ENCODE assay signal across 20 cellular contexts in the genomic region with DNA sequence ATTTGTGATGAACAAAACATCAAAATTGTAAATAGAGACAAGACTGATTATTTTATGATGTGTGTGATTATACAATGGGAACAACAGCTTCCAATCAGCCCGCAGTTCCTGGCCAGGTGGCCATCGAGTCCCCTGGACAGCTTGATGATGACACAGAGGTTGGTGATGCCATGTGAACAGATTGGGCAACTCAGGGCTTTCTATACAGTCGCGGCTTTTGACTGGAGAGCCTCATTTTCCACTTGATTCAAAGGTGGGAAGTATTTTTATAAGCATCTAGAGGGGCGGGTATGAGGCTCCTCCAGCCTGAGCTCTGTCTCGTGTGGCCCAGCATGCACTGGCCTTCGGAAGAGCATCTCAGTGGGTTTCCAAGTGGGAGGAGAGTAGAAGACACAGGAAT.
"Had no signal": no experiment of that assay in that cellular context is flagged by ENCODE, and none has a peak within 500 bp of the region (broad histone marks: within the 10 kb centered on the region; RNA-seq: fewer than 3 reads in every experiment).

No MANE protein-coding gene starts in this region.

- H3K4me3 ChIP-seq: coronary artery, gastroesophageal sphincter, tibial artery had no signal

- H3K36me3 ChIP-seq: gastroesophageal sphincter, tibial artery had no signal

- H3K27me3 Mint-ChIP-seq: activated naive CD8-positive, alpha-beta T cell treated with anti-CD3 and anti-CD28 coated beads, Interleukin-2, amount 10 ng/mL, durations not matched to agents 7 days and 5 days; activated T-cell treated with anti-CD3 and anti-CD28 coated beads, Interleukin-2, amount 50 U/mL, for 24 hours; activated T-helper 17 cell treated with anti-CD3 and anti-CD28 coated beads, Interleukin-2, amount 50 U/mL, for 72 hours; stimulated activated naive CD8-positive, alpha-beta T cell treated with anti-CD3 and anti-CD28 coated beads, Interleukin-15, amount 100 ng/mL, for 72 hours had no signal

- ATAC-seq: activated T-helper 17 cell treated with anti-CD3 and anti-CD28 coated beads, Interleukin-2, amount 50 U/mL, for 72 hours; gastroesophageal sphincter; sciatic nerve; stimulated activated effector memory CD8-positive, alpha-beta T cell treated with anti-CD3 and anti-CD28 coated beads, Interleukin-12 subunit alpha, Interleukin-12 subunit beta, amount 100 ng/mL, for 72 hours; stimulated activated naive CD8-positive, alpha-beta T cell treated with anti-CD3 and anti-CD28 coated beads, Interleukin-15, amount 100 ng/mL, for 72 hours had no signal

- H3K9me3 Mint-ChIP-seq: activated naive CD8-positive, alpha-beta T cell treated with anti-CD3 and anti-CD28 coated beads, Interleukin-2, amount 10 ng/mL, durations not matched to agents 7 days and 5 days; activated T-cell treated with anti-CD3 and anti-CD28 coated beads, Interleukin-2, amount 50 U/mL, for 24 hours; activated T-helper 17 cell treated with anti-CD3 and anti-CD28 coated beads, Interleukin-2, amount 50 U/mL, for 72 hours; naive B cell; stimulated activated effector memory CD8-positive, alpha-beta T cell treated with anti-CD3 and anti-CD28 coated beads, Interleukin-12 subunit alpha, Interleukin-12 subunit beta, amount 100 ng/mL, for 72 hours; stimulated activated naive CD8-positive, alpha-beta T cell treated with anti-CD3 and anti-CD28 coated beads, Interleukin-15, amount 100 ng/mL, for 72 hours had no signal

- H3K4me3 Mint-ChIP-seq: activated naive CD8-positive, alpha-beta T cell treated with anti-CD3 and anti-CD28 coated beads, Interleukin-2, amount 10 ng/mL, durations not matched to agents 7 days and 5 days; activated T-cell treated with anti-CD3 and anti-CD28 coated beads, Interleukin-2, amount 50 U/mL, for 24 hours; activated T-helper 17 cell treated with anti-CD3 and anti-CD28 coated beads, Interleukin-2, amount 50 U/mL, for 72 hours; stimulated activated effector memory CD8-positive, alpha-beta T cell treated with anti-CD3 and anti-CD28 coated beads, Interleukin-12 subunit alpha, Interleukin-12 subunit beta, amount 100 ng/mL, for 72 hours; stimulated activated naive CD8-positive, alpha-beta T cell treated with anti-CD3 and anti-CD28 coated beads, Interleukin-15, amount 100 ng/mL, for 72 hours had no signal

- H3K27me3 ChIP-seq: gastroesophageal sphincter, tibial artery had no signal

- H3K27ac ChIP-seq: coronary artery, gastroesophageal sphincter had no signal

- FAIRE-seq: bronchial epithelial cell, islet of Langerhans, small intestine, TTC549 had no signal

- DNase-seq: activated CD8-positive, alpha-beta memory T cell treated with anti-CD3 and anti-CD28 coated beads, Interleukin-2, amount 50 U/mL, for 4 hours; activated naive CD4-positive, alpha-beta T cell treated with Interleukin-2 at 50 U/mL for 16 hours; activated naive CD8-positive, alpha-beta T cell treated with anti-CD3 and anti-CD28 coated beads, Interleukin-2, amount 10 ng/mL, durations not matched to agents 7 days and 5 days; activated T-cell treated with anti-CD3 and anti-CD28 coated beads, Interleukin-2, amount 50 U/mL, for 24 hours; amniotic stem cell; cerebellar nuclear complex; naive B cell; nucleus accumbens; small intestine; stimulated activated CD4-positive, alpha-beta T cell treated with anti-CD3 and anti-CD28 coated beads, Interleukin-2, amount 100 ng/mL, for 24 hours; stimulated activated naive CD8-positive, alpha-beta T cell treated with anti-CD3 and anti-CD28 coated beads, Interleukin-15, amount 100 ng/mL, for 72 hours; tibial artery had no signal

- H3K9me3 ChIP-seq: gastroesophageal sphincter, tibial artery had no signal

- H3K27ac Mint-ChIP-seq: activated naive CD8-positive, alpha-beta T cell treated with anti-CD3 and anti-CD28 coated beads, Interleukin-2, amount 10 ng/mL, durations not matched to agents 7 days and 5 days; activated T-cell treated with anti-CD3 and anti-CD28 coated beads, Interleukin-2, amount 50 U/mL, for 24 hours; activated T-helper 17 cell treated with anti-CD3 and anti-CD28 coated beads, Interleukin-2, amount 50 U/mL, for 72 hours; stimulated activated effector memory CD8-positive, alpha-beta T cell treated with anti-CD3 and anti-CD28 coated beads, Interleukin-12 subunit alpha, Interleukin-12 subunit beta, amount 100 ng/mL, for 72 hours; stimulated activated naive CD8-positive, alpha-beta T cell treated with anti-CD3 and anti-CD28 coated beads, Interleukin-15, amount 100 ng/mL, for 72 hours had no signal

- H3K36me3 Mint-ChIP-seq: activated naive CD8-positive, alpha-beta T cell treated with anti-CD3 and anti-CD28 coated beads, Interleukin-2, amount 10 ng/mL, durations not matched to agents 7 days and 5 days; naive B cell; stimulated activated effector memory CD8-positive, alpha-beta T cell treated with anti-CD3 and anti-CD28 coated beads, Interleukin-12 subunit alpha, Interleukin-12 subunit beta, amount 100 ng/mL, for 72 hours had no signal
